8 cellular contexts compared by ENCODE assay signal in the genomic region with DNA sequence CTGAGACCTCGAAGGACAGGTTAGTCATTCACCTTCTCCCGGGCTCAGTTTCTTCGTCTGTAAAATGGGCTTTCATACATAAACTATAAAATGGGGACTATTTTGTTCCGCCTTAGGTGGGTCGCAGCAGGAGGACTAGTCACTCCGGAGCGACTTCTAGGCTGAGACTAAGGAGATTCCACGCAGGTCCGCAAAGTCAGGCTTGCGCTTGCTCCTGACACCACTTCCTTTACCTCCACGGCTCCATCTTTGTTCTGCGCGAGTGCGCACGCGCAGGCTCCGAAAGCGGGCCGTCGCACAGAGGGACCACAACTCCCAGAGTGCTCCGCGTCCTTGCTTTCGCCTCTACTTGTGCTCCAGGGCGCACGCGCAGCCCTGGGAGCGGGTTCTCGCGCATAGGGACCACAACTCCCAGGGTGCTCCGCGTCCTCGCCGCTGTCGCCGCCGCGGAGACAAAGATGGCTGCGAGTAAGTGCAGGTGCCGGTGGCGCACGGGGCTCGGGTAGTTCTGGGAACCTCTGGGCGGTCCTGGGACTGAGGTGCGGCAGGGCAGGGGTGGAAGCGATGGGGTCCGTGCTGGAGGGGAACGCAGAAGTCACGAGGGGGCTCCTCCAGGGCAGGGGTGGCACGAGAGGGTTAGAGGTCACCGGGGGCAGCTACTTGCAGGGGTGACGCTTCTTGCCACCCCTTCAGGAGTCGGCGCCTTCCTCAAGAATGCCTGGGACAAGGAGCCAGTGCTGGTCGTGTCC. TPM values are rescaled to one million over a fixed set of nuclear protein-coding genes. Genes with fewer than 3 reads are reported as not detected.
DNase-seq lines count a peak whose midpoint lies in the region; ATAC-seq lines count a peak whose summit lies in the region.

A gene (plus strand): TSS at position 435 of the 749 bp plus-strand sequence. CDS start 24 bp downstream, at position 459.

- no peaks in the 10 kb centered on the region for H3K9me3 Mint-ChIP-seq in activated naive CD4-positive, alpha-beta T cell treated with anti-CD3 and anti-CD28 coated beads, Interleukin-2, amount 50 U/mL, for 72 hours

- H3K36me3 Mint-ChIP-seq in activated naive CD4-positive, alpha-beta T cell treated with anti-CD3 and anti-CD28 coated beads, Interleukin-2, amount 50 U/mL, for 72 hours: peaks cover 0 to 5% of the 10 kb centered on the region in 2 donors

- H3K4me3 ChIP-seq in GM08714 (ENCODE audit: low read length): peak within 1 kb of the TSS; percentile 79

- H3K27ac Mint-ChIP-seq in activated naive CD4-positive, alpha-beta T cell treated with anti-CD3 and anti-CD28 coated beads, Interleukin-2, amount 50 U/mL, for 72 hours: peak within 1 kb of the TSS; percentile 84 to 96

- peak; percentile 91 for ATAC-seq in HG02610 (IDR thresholded peaks at IDR 0.05; ENCODE audit: unreplicated experiment)
- ATAC-seq in activated naive CD4-positive, alpha-beta T cell treated with anti-CD3 and anti-CD28 coated beads, Interleukin-2, amount 50 U/mL, for 72 hours: peak; percentile 99 to 100

- DNase-seq in NCI-H1092 treated with DMSO at 0.1 percent for 48 hours (lab: John Stamatoyannopoulos, UW): peak; percentile 95
- peak; percentile 60 for DNase-seq in SKM-1 (lab: John Stamatoyannopoulos, UW; ENCODE audit: unreplicated experiment)
- DNase-seq in activated naive CD4-positive, alpha-beta T cell treated with anti-CD3 and anti-CD28 coated beads, Interleukin-2, amount 50 U/mL, for 72 hours (ENCODE audit: low spot score in 2 of 2): peak; percentile 96 to 99
- DNase-seq in glomerular endothelial cell (ENCODE audit: extremely low read depth, low read depth, low spot score): peak; percentile 90
- peak; percentile 95 for DNase-seq in occipital lobe (lab: John Stamatoyannopoulos, UW)

- H3K27ac ChIP-seq in temporal lobe (ENCODE audit: low read depth, low read length): peak within 1 kb of the TSS; percentile 17

RNA-seq across cellular contexts. Expression of the gene that starts here (rescaled TPM):
- total RNA-seq in activated naive CD4-positive, alpha-beta T cell treated with anti-CD3 and anti-CD28 coated beads, Interleukin-2, amount 50 U/mL, for 72 hours: 10 to 100 TPM; 59.4 to 76.1 TPM
- total RNA-seq in glomerular endothelial cell (11.7 and 26.2 TPM in 2 replicates), occipital lobe (10.8 TPM), temporal lobe (3.7 TPM)

Comparison
In these comparisons a context has a peak if more than half of its experiments do, and no peak if none do; other contexts are left out.
1. Peak in every context shown above with its lines: DNase-seq, ATAC-seq, H3K4me3 ChIP-seq and H3K27ac ChIP-seq.